In the genomic region with DNA sequence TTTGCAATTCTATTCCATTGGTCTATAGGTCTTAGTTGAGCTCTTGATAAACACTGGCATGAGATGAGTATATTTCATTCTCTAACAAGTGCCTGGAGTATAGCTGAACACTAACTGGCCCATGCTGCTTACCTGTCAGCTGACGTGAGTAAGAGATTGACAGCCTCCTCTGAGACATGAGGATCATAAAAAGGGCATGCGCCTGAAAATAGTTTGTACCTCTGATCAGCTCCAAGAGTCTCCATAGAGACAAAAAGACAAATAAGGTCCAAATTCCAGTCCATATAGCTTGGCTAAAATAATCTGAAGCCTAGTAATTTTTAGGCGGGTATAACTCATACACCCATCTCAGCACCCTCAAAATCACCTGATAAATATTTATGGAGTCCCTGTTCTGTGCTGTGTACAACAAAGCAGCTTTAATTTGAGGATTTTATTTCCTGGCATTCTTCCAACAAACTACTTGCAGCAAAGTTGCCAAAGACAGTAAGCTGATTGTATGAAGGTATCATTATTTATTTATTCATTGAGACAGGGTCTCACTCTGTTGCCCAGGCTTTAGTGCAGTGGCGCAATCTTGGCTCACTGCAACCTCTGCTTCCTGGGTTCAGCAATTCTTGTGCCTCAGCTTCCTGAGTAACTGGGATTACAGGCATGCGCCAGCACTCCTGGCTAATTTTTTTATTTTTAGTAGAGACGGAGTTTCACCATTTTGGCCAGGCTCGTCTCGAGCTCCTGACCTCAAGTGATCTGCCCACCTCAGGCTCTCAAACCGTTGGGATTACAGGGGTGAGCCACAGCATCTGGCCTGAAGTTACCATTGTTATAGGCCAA, we compare ENCODE assay signal across 14 cellular contexts.
"Had no signal": no experiment of that assay in that cellular context is flagged by ENCODE, and none has a peak within 500 bp of the region (broad histone marks: within the 10 kb centered on the region; RNA-seq: fewer than 3 reads in every experiment).

No MANE protein-coding gene starts in this region.

- ATAC-seq: stimulated activated naive B cell treated with anti-CD40 and anti-IgM and Interleukin-4, amounts not matched to agents 10 μg/mL and 1 μg/mL and 100 μg/mL, for 72 hours had no signal

- H3K4me1 Mint-ChIP-seq: activated naive CD4-positive, alpha-beta T cell treated with anti-CD3 and anti-CD28 coated beads, Interleukin-2, amount 50 U/mL, for 24 hours; neural progenitor cell had no signal

- DNase-seq: activated CD4-positive, alpha-beta T cell treated with anti-CD3 and anti-CD28 coated beads for 1 hour; activated gamma-delta T cell; adrenal gland; dermis blood vessel endothelial cell; effector memory CD4-positive, alpha-beta T cell; midbrain; naive B cell; sigmoid colon; stimulated activated naive B cell treated with anti-CD40 and anti-IgM and Interleukin-4, amounts not matched to agents 10 μg/mL and 1 μg/mL and 100 μg/mL, for 72 hours; T-helper 1 cell; T-helper 9 cell; thyroid gland had no signal

- H3K27ac Mint-ChIP-seq: activated naive CD4-positive, alpha-beta T cell treated with anti-CD3 and anti-CD28 coated beads, Interleukin-2, amount 50 U/mL, for 24 hours; naive B cell; neural progenitor cell; stimulated activated naive B cell treated with anti-CD40 and anti-IgM and Interleukin-4, amounts not matched to agents 10 μg/mL and 1 μg/mL and 100 μg/mL, for 72 hours had no signal

- H3K4me3 Mint-ChIP-seq: activated naive CD4-positive, alpha-beta T cell treated with anti-CD3 and anti-CD28 coated beads, Interleukin-2, amount 50 U/mL, for 24 hours; naive B cell; neural progenitor cell; stimulated activated naive B cell treated with anti-CD40 and anti-IgM and Interleukin-4, amounts not matched to agents 10 μg/mL and 1 μg/mL and 100 μg/mL, for 72 hours had no signal

- H3K9me3 Mint-ChIP-seq: activated naive CD4-positive, alpha-beta T cell treated with anti-CD3 and anti-CD28 coated beads, Interleukin-2, amount 50 U/mL, for 24 hours; naive B cell; stimulated activated naive B cell treated with anti-CD40 and anti-IgM and Interleukin-4, amounts not matched to agents 10 μg/mL and 1 μg/mL and 100 μg/mL, for 72 hours had no signal

- H3K36me3 Mint-ChIP-seq: naive B cell; neural progenitor cell; stimulated activated naive B cell treated with anti-CD40 and anti-IgM and Interleukin-4, amounts not matched to agents 10 μg/mL and 1 μg/mL and 100 μg/mL, for 72 hours had no signal

- H3K27me3 Mint-ChIP-seq: activated naive CD4-positive, alpha-beta T cell treated with anti-CD3 and anti-CD28 coated beads, Interleukin-2, amount 50 U/mL, for 24 hours; naive B cell; stimulated activated naive B cell treated with anti-CD40 and anti-IgM and Interleukin-4, amounts not matched to agents 10 μg/mL and 1 μg/mL and 100 μg/mL, for 72 hours had no signal
